ENCODE assay signal across 23 cellular contexts in the genomic region with DNA sequence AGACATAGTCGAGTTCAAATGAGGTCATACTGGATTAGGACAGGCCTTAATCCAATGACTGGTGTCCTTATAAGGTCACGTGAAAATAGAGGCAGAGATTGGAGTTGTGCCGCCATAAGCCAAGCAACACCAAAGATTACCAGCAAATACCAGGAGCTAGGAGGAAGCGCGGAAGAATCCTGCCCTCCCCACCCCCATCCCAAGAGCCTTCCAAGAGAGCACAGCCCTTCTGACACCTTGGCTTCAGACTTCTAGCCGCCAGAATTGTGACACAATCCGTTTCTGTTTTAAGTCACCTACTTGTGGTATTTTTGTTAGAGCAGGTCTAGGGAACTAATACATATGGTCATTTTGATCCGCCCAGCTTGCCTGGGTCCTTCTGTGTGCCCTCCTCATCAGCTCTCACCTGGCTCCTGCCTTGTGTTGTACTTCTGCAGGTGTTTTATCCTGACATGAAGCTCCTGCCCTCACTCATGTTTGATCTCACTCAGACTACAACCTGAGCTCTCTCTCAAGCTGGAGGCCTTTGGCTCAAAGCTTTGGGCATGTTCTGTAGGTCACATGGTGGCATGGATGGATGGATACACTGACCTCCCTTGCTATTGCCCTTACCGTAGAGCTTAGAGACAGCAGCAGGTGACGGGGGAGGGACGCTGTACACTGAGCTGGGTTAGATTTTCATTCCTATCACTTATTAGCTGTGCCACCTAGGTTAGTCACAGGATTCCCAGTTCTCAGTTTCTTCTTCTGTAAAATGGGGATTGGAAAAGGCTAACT. TPM values are rescaled to one million over a fixed set of nuclear protein-coding genes. Genes with fewer than 3 reads are reported as not detected.
A peak's percentile ranks its signal among the peaks of the same experiment; 100 is the strongest.
DNase-seq lines count a peak whose midpoint lies in the region; ATAC-seq, FAIRE-seq and TF ChIP-seq lines count a peak whose summit lies in the region.
"Had no signal": no experiment of that assay in that cellular context is flagged by ENCODE, and none has a peak within 500 bp of the region (broad histone marks: within the 10 kb centered on the region; RNA-seq: fewer than 3 reads in every experiment).

No MANE protein-coding gene starts in this region.

- H3K9me3 ChIP-seq in gastrocnemius medialis (no peaks in the 10 kb centered on the region), osteoblast (ENCODE audit: low read depth, low read length) (no peaks in the 10 kb centered on the region)
- H3K9me3 ChIP-seq: Caco-2 had no signal

- TF ChIP-seq CTCF in WTC11 (IDR thresholded peaks at IDR 0.05) (no peak), gastrocnemius medialis (IDR thresholded peaks at IDR 0.05 in 4 of 5, conservative IDR thresholded peaks at IDR 0.05 in 1 of 5) (no peak), osteoblast (IDR thresholded peaks at IDR 0.05; ENCODE audit: extremely low read depth, low read depth, low read length) (no peak)

- no peaks in the 10 kb centered on the region; the same call in 1 of the 2 replicates for H3K27me3 Mint-ChIP-seq in WTC11 (ENCODE audit: low read depth)
- H3K27me3 Mint-ChIP-seq in activated T-cell treated with anti-CD3 and anti-CD28 coated beads, Interleukin-2, amount 50 U/mL, for 4 hours (ENCODE audit: low read depth), result no peaks in the 10 kb centered on the region

- ATAC-seq in WTC11, result no peak
- peak; percentile 71 to 74 for ATAC-seq in gastrocnemius medialis
- ATAC-seq in HG02981 (IDR thresholded peaks at IDR 0.05; ENCODE audit: unreplicated experiment), result no peak
- no peak for ATAC-seq in activated T-cell treated with anti-CD3 and anti-CD28 coated beads, Interleukin-2, amount 50 U/mL, for 4 hours
- ATAC-seq: GM23338, K562 had no signal

- H3K4me1 Mint-ChIP-seq in WTC11, result peaks cover 14% of the 10 kb centered on the region; the same call in 1 of the 2 replicates
- no peaks in the 10 kb centered on the region for H3K4me1 Mint-ChIP-seq in activated T-cell treated with anti-CD3 and anti-CD28 coated beads, Interleukin-2, amount 50 U/mL, for 4 hours (ENCODE audit: low read depth)

- intact Hi-C loops in gastrocnemius medialis (cut with DNase I; ENCODE audit: low total_unique reads), result no loop called here

- H3K36me3 ChIP-seq in gastrocnemius medialis (no peaks in the 10 kb centered on the region), osteoblast (ENCODE audit: insufficient read depth, low read length) (no peaks in the 10 kb centered on the region)

- FAIRE-seq in urothelium cell line (lab: Jason Lieb, UNC), result no peak
- FAIRE-seq: A204.1, D721Med, GM12892, GM18507, K562 had no signal

- no peak overlapping the region for H3K4me2 ChIP-seq in osteoblast (ENCODE audit: insufficient read depth, low read length)
- H3K4me2 ChIP-seq: GM23338 had no signal

- DNase-seq in NCI-H82 (lab: John Stamatoyannopoulos, UW) (peak; percentile 95), WTC11 (ENCODE audit: low spot score) (no peak), left kidney (ENCODE audit: low read depth, low spot score) (peak; percentile 40), gastrocnemius medialis (peak; percentile 26 to 67), urothelium cell line (ENCODE audit: low spot score) (no peak), osteoblast (ENCODE audit: insufficient read length, low spot score, missing footprints) (no peak)
- no peak for DNase-seq in activated T-cell treated with anti-CD3 and anti-CD28 coated beads, Interleukin-2, amount 50 U/mL, for 4 hours
- DNase-seq: AML-193; Caco-2; CD4-positive, alpha-beta T cell; DMS79; GDM1; H7 had no signal

- H4K20me1 ChIP-seq in osteoblast (ENCODE audit: insufficient read depth, low read length), result no peaks in the 10 kb centered on the region

- H3K79me2 ChIP-seq in osteoblast (ENCODE audit: insufficient read depth, low read length), result no peaks in the 10 kb centered on the region

- POLR2A ChIA-PET in WTC11 (lab: Charles Lee), result interaction anchor here (0.6 to 1.2 kb wide), 2 partner anchors 41 to 240 kb away, joined by 3 read pairs; no protein-coding TSS in a partner anchor

- CTCF ChIA-PET in WTC11 (lab: Charles Lee), result interaction anchor here (1.1 to 13.8 kb wide), 9 partner anchors 18 to 901 kb away, joined by 3 to 684 read pairs (median 4); a partner anchor contains a TSS

- no peak overlapping the region for H2AFZ ChIP-seq in osteoblast (ENCODE audit: low read length)
- H2AFZ ChIP-seq: GM23338 had no signal

- peak overlapping the region; percentile 3 to 78 (median 72) for H3K27ac ChIP-seq in gastrocnemius medialis
- no peak overlapping the region for H3K27ac ChIP-seq in osteoblast (ENCODE audit: low read depth, low read length)
- H3K27ac ChIP-seq: C4-2B, HL-60 had no signal

- H3K4me3 Mint-ChIP-seq in WTC11, result no peak overlapping the region
- no peak overlapping the region for H3K4me3 Mint-ChIP-seq in activated T-cell treated with anti-CD3 and anti-CD28 coated beads, Interleukin-2, amount 50 U/mL, for 4 hours
- H3K4me3 Mint-ChIP-seq: CD4-positive, alpha-beta T cell; GM23338 had no signal

- H3K4me3 ChIP-seq in gastrocnemius medialis (no peak overlapping the region), osteoblast (ENCODE audit: insufficient read depth, low read length) (no peak overlapping the region)
- H3K4me3 ChIP-seq: GM23338, K562 had no signal

- in situ Hi-C loops in gastrocnemius medialis (cut with MboI; ENCODE audit: low sequenced_read_pairs in 4 of 4), result no loop called here

- no peaks in the 10 kb centered on the region for H3K9me3 Mint-ChIP-seq in WTC11
- no peaks in the 10 kb centered on the region for H3K9me3 Mint-ChIP-seq in activated T-cell treated with anti-CD3 and anti-CD28 coated beads, Interleukin-2, amount 50 U/mL, for 4 hours
- H3K9me3 Mint-ChIP-seq: CD4-positive, alpha-beta T cell; GM23338 had no signal

- H3K27ac Mint-ChIP-seq in WTC11, result peak overlapping the region; percentile 3; the same call in 1 of the 2 replicates
- H3K27ac Mint-ChIP-seq: CD4-positive, alpha-beta T cell; GM23338 had no signal

- no peaks in the 10 kb centered on the region for H3K36me3 Mint-ChIP-seq in WTC11
- no peaks in the 10 kb centered on the region for H3K36me3 Mint-ChIP-seq in activated T-cell treated with anti-CD3 and anti-CD28 coated beads, Interleukin-2, amount 50 U/mL, for 4 hours (ENCODE audit: insufficient read depth)

- H3K4me1 ChIP-seq in gastrocnemius medialis (peaks cover 41 to 53% of the 10 kb centered on the region in 2 donors), osteoblast (ENCODE audit: insufficient read depth, low read length) (no peaks in the 10 kb centered on the region)
- H3K4me1 ChIP-seq: Caco-2 had no signal

- no peak for TF ChIP-seq POLR2A in gastrocnemius medialis (IDR thresholded peaks at IDR 0.05)

- H3K27me3 ChIP-seq in gastrocnemius medialis (no peaks in the 10 kb centered on the region), osteoblast (ENCODE audit: insufficient read depth, low read length) (peaks cover 47% of the 10 kb centered on the region)

TF ChIP-seq in WTC11, 78 proteins besides CTCF, POLR2A, EP300 and RAD21 (continues in another document):
- no peak for TF ChIP-seq CREM (CRISPR knock-in tag; IDR thresholded peaks at IDR 0.05)
- TF ChIP-seq, protein P1, sequence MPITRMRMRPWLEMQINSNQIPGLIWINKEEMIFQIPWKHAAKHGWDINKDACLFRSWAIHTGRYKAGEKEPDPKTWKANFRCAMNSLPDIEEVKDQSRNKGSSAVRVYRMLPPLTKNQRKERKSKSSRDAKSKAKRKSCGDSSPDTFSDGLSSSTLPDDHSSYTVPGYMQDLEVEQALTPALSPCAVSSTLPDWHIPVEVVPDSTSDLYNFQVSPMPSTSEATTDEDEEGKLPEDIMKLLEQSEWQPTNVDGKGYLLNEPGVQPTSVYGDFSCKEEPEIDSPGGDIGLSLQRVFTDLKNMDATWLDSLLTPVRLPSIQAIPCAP (CRISPR knock-in tag; IDR thresholded peaks at IDR 0.05), result no peak
- TF ChIP-seq RORB (CRISPR knock-in tag; IDR thresholded peaks at IDR 0.05), result no peak
- TF ChIP-seq SP1 (CRISPR knock-in tag; conservative IDR thresholded peaks at IDR 0.05), result no peak
- no peak for TF ChIP-seq ZNF232 (CRISPR knock-in tag; IDR thresholded peaks at IDR 0.05)
- TF ChIP-seq ZNF219 (CRISPR knock-in tag; IDR thresholded peaks at IDR 0.05; ENCODE audit: borderline replicate concordance), result no peak
- TF ChIP-seq, protein P2, sequence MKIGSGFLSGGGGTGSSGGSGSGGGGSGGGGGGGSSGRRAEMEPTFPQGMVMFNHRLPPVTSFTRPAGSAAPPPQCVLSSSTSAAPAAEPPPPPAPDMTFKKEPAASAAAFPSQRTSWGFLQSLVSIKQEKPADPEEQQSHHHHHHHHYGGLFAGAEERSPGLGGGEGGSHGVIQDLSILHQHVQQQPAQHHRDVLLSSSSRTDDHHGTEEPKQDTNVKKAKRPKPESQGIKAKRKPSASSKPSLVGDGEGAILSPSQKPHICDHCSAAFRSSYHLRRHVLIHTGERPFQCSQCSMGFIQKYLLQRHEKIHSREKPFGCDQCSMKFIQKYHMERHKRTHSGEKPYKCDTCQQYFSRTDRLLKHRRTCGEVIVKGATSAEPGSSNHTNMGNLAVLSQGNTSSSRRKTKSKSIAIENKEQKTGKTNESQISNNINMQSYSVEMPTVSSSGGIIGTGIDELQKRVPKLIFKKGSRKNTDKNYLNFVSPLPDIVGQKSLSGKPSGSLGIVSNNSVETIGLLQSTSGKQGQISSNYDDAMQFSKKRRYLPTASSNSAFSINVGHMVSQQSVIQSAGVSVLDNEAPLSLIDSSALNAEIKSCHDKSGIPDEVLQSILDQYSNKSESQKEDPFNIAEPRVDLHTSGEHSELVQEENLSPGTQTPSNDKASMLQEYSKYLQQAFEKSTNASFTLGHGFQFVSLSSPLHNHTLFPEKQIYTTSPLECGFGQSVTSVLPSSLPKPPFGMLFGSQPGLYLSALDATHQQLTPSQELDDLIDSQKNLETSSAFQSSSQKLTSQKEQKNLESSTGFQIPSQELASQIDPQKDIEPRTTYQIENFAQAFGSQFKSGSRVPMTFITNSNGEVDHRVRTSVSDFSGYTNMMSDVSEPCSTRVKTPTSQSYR (CRISPR knock-in tag; IDR thresholded peaks at IDR 0.05), result no peak
- no peak for TF ChIP-seq NFATC4 (CRISPR knock-in tag; IDR thresholded peaks at IDR 0.05)
- TF ChIP-seq NFE2L1 (CRISPR knock-in tag; IDR thresholded peaks at IDR 0.05), result no peak

RNA-seq across cellular contexts. Expression of a gene that starts 10.7 kb away (rescaled TPM):
- total RNA-seq in WTC11 (2021) (8.7 to 10.8 TPM (median 10.8 TPM) in 3 replicates), gastrocnemius medialis (1 to 10 TPM in 1 of 4 donors, under 1 TPM in 3; 0.42 to 1.9 (median 0.58) TPM), osteoblast (2.7 and 3.6 TPM in 2 replicates)
- 1 to 10 TPM; 1.4 to 1.7 (median 1.5) TPM for total RNA-seq in activated T-cell treated with anti-CD3 and anti-CD28 coated beads, Interleukin-2, amount 50 U/mL, for 4 hours

RNA-seq across cellular contexts. Expression of a gene that starts 24.5 kb away (rescaled TPM):
- total RNA-seq in WTC11 (2021) (1.6 to 1.7 TPM (median 1.7 TPM) in 3 replicates), gastrocnemius medialis (not detected), osteoblast (not detected in 2 replicates)
- total RNA-seq in activated T-cell treated with anti-CD3 and anti-CD28 coated beads, Interleukin-2, amount 50 U/mL, for 4 hours, result under 1 TPM in 1 of 3 donors, not detected in 2; 0.05 TPM
- total RNA-seq: Caco-2; CD4-positive, alpha-beta T cell; HT1080 had no signal

Comparison
In these comparisons a context has a peak if more than half of its experiments do, and no peak if none do; other contexts are left out.
1. DNase-seq: peak in NCI-H82 (single experiment), left kidney (single experiment) and gastrocnemius medialis (2 of 2); none in WTC11 (single experiment), urothelium cell line (single experiment), activated T-cell treated with anti-CD3 and anti-CD28 coated beads, Interleukin-2, amount 50 U/mL, for 4 hours (single experiment) and osteoblast (single experiment).
2. ATAC-seq: peak in gastrocnemius medialis (2 of 2); none in WTC11 (single experiment), HG02981 (single experiment) and activated T-cell treated with anti-CD3 and anti-CD28 coated beads, Interleukin-2, amount 50 U/mL, for 4 hours (0 of 2).